ENCODE assay signal across 15 cellular contexts in the genomic region with DNA sequence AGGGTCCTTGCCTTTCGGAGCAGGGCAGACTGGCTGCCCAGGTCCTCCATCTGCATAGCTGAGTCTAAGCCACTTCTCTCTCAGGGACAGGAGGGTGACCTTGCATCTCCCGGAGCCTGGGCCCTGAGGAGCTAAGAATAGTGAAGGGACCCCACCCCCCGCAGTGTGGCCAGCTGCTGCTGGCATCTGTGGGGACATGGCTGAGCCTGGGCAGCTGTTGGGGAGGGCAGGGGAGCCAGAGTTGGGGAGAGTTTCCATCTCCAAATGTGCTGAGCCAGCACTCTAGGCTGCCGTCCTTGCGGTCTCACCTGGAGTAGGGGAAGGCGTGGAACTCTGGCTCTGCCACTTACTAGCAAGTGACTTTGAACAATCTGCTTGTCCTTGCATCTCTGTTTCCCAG. TPM values are rescaled to one million over a fixed set of nuclear protein-coding genes. Genes with fewer than 3 reads are reported as not detected.
"Had no signal": no experiment of that assay in that cellular context is flagged by ENCODE, and none has a peak within 500 bp of the region (broad histone marks: within the 10 kb centered on the region; RNA-seq: fewer than 3 reads in every experiment).

No MANE protein-coding gene starts in this region.

- H3K4me1 ChIP-seq: gastrocnemius medialis had no signal

- ATAC-seq: activated T-helper 17 cell treated with anti-CD3 and anti-CD28 coated beads, Interleukin-2, amount 50 U/mL, for 72 hours; effector memory CD8-positive, alpha-beta T cell; gastrocnemius medialis had no signal

- H3K27ac ChIP-seq: adrenal gland, epithelial cell of prostate, gastrocnemius medialis had no signal

- FAIRE-seq: keratinocyte had no signal

- H3K4me3 ChIP-seq: adrenal gland, gastrocnemius medialis had no signal

- DNase-seq: activated B cell treated with CpG ODN at 0.5 μM for 24 hours; activated CD4-positive, alpha-beta T cell treated with anti-CD3 and anti-CD28 coated beads, Interleukin-2, amount 50 U/mL, for 1 hour; activated naive CD4-positive, alpha-beta T cell treated with anti-CD3 and anti-CD28 coated beads, Interleukin-2, amount 50 U/mL, for 16 hours; activated T-cell treated with anti-CD3 and anti-CD28 coated beads for 4 hours; central memory CD4-positive, alpha-beta T cell; effector memory CD8-positive, alpha-beta T cell; gastrocnemius medialis; mesendoderm; stimulated activated naive CD4-positive, alpha-beta T cell treated with Interleukin-2 at 50 U/mL for 16 hours had no signal

- H3K9me3 ChIP-seq: adrenal gland, gastrocnemius medialis had no signal

- H3K36me3 ChIP-seq: adrenal gland, gastrocnemius medialis had no signal

RNA-seq across cellular contexts. Expression of gene SHISAL1, which starts 34.8 kb away (rescaled TPM):
- total RNA-seq: activated B cell treated with CpG ODN at 0.5 μM for 24 hours; activated CD8-positive, alpha-beta memory T cell treated with anti-CD3 and anti-CD28 coated beads for 36 hours; activated T-helper 17 cell treated with anti-CD3 and anti-CD28 coated beads, Interleukin-2, amount 50 U/mL, for 72 hours; T-helper 1 cell treated with Interleukin-12 subunit alpha and Interleukin-12 subunit beta and Interleukin-4 antibody, amounts not matched to agents 30 ng/mL and 1 ng/mL, for 36 hours had no signal
